ENCODE assay signal across 20 cellular contexts in genomic region chr10:97939446-97939990, GRCh38.
DNase-seq lines count a peak whose midpoint lies in the region; ATAC-seq and TF ChIP-seq lines count a peak whose summit lies in the region.
"Had no signal": no experiment of that assay in that cellular context is flagged by ENCODE, and none has a peak within 500 bp of the region (broad histone marks: within the 10 kb centered on the region; RNA-seq: fewer than 3 reads in every experiment).

No MANE protein-coding gene starts in this region.

- no peak for TF ChIP-seq POLR2A in spleen (IDR thresholded peaks at IDR 0.05)

- peaks cover 5% of the 10 kb centered on the region for H3K36me3 Mint-ChIP-seq in T-helper 17 cell (ENCODE audit: low read depth)
- H3K36me3 Mint-ChIP-seq: CD4-positive, CD25-positive, alpha-beta regulatory T cell had no signal

- peaks cover 0 to 57% (median 0%) of the 10 kb centered on the region in 7 donors for H3K27me3 ChIP-seq in spleen (replicated peaks in 1 of 7)
- H3K27me3 ChIP-seq: SJSA1 had no signal

- H3K4me1 Mint-ChIP-seq in T-helper 17 cell = peaks cover 4% of the 10 kb centered on the region
- H3K4me1 Mint-ChIP-seq: CD4-positive, CD25-positive, alpha-beta regulatory T cell had no signal

- DNase-seq in HPDE6-E6E7 (ENCODE audit: extremely low spot score) (peak; percentile 15), T-helper 17 cell (no peak), iPS-NIHi7 (ENCODE audit: extremely low spot score) (peak; percentile 28), spleen (peak; percentile 51), NCI-H2227 (lab: John Stamatoyannopoulos, UW; ENCODE audit: unreplicated experiment) (no peak), NCI-H1048 (lab: John Stamatoyannopoulos, UW) (no peak)
- DNase-seq: CD4-positive, CD25-positive, alpha-beta regulatory T cell; EL; H9; KG1; NCI-H1105; NCI-H146; NCI-H2029; NCI-H226; NCI-H510A treated with DMSO at 0.1 percent for 48 hours; NCI-H774 had no signal

- peaks cover 65% of the 10 kb centered on the region for H3K27me3 Mint-ChIP-seq in T-helper 17 cell

- H3K4me3 ChIP-seq in spleen = no peak overlapping the region
- H3K4me3 ChIP-seq: SJSA1 had no signal

- ATAC-seq in T-helper 17 cell (no peak), GM21825 (IDR thresholded peaks at IDR 0.05; ENCODE audit: unreplicated experiment) (no peak)
- ATAC-seq: Right ventricle myocardium inferior had no signal

- 24 to 47% (median 38%) methylated on average over 5 of the region's 5 CpGs for WGBS in spleen, 5 donors

- intact Hi-C loops in spleen (cut with DNase I; ENCODE audit: low total_unique reads) = no loop called here

- peak overlapping the region; percentile 37 for H3K27ac Mint-ChIP-seq in T-helper 17 cell
- H3K27ac Mint-ChIP-seq: CD4-positive, CD25-positive, alpha-beta regulatory T cell had no signal

- H3K9me3 ChIP-seq in T-helper 17 cell (ENCODE audit: control insufficient read depth, low read length, poor library complexity, severe bottlenecking) (no peaks in the 10 kb centered on the region), spleen (peaks cover 0 to 8% (median 2%) of the 10 kb centered on the region in 8 donors)
- H3K9me3 ChIP-seq: SJSA1 had no signal

- no peaks in the 10 kb centered on the region for H3K36me3 ChIP-seq in spleen
- H3K36me3 ChIP-seq: SJSA1 had no signal

- no peak overlapping the region for H3K27ac ChIP-seq in spleen
- H3K27ac ChIP-seq: HL-60, SJSA1 had no signal

- no peak for TF ChIP-seq CTCF in spleen (IDR thresholded peaks at IDR 0.05 in 8 of 11, conservative IDR thresholded peaks at IDR 0.05 in 3 of 11)

- no peaks in the 10 kb centered on the region for H3K4me1 ChIP-seq in spleen
- H3K4me1 ChIP-seq: SJSA1 had no signal

- no peak overlapping the region for H3K4me3 Mint-ChIP-seq in T-helper 17 cell
- H3K4me3 Mint-ChIP-seq: CD4-positive, CD25-positive, alpha-beta regulatory T cell; H9 had no signal

Comparison
In these comparisons a context has a peak if more than half of its experiments do, and no peak if none do; other contexts are left out.
1. DNase-seq: peak in HPDE6-E6E7 (single experiment), iPS-NIHi7 (single experiment) and spleen (single experiment); none in T-helper 17 cell (0 of 3), NCI-H2227 (single experiment) and NCI-H1048 (single experiment).